In the genomic region with DNA sequence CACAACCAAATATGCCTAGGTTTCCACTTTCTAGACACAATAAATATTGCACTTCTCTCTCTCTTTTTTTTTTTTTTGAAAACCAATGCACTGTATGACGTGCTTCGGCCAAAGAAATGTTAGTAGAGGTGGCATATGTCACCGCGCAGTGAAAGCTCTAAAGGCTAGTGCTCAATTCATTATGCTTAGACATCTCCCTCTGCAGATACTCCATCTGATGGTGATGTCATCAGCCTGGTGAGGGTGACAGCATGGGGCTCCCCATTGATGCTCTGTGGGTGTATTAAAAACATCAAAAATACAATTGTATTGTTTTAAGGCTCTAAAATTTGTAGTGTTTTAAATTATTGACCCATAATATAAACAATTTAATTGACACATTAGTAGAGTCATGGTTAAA, we compare ENCODE assay signal across 28 cellular contexts.
"Had no signal": no experiment of that assay in that cellular context is flagged by ENCODE, and none has a peak within 500 bp of the region (broad histone marks: within the 10 kb centered on the region; RNA-seq: fewer than 3 reads in every experiment).

No MANE protein-coding gene starts in this region.

- H3K36me3 ChIP-seq: colonic mucosa, esophagus muscularis mucosa, esophagus squamous epithelium, gastrocnemius medialis, gastroesophageal sphincter, heart left ventricle, heart right ventricle had no signal

- H3K9me3 ChIP-seq: colonic mucosa, gastrocnemius medialis had no signal

- H3K27me3 ChIP-seq: colonic mucosa, esophagus muscularis mucosa, esophagus squamous epithelium, foreskin keratinocyte, gastrocnemius medialis, gastroesophageal sphincter had no signal

- H3K4me3 ChIP-seq: colonic mucosa, coronary artery, dorsolateral prefrontal cortex, esophagus muscularis mucosa, esophagus squamous epithelium, gastrocnemius medialis, gastroesophageal sphincter, heart left ventricle, heart right ventricle had no signal

- FAIRE-seq: colon, endometrium, endothelial cell of umbilical vein, frontal cortex had no signal

- H3K4me1 ChIP-seq: colonic mucosa, esophagus muscularis mucosa, esophagus squamous epithelium, foreskin keratinocyte, gastrocnemius medialis, gastroesophageal sphincter, heart left ventricle, heart right ventricle had no signal

- H3K27ac ChIP-seq: colonic mucosa, coronary artery, dorsolateral prefrontal cortex, epithelial cell of prostate, esophagus muscularis mucosa, esophagus squamous epithelium, foreskin keratinocyte, gastrocnemius medialis, gastroesophageal sphincter had no signal

- ATAC-seq: effector memory CD8-positive, alpha-beta T cell; esophagus mucosa; foreskin keratinocyte; gastrocnemius medialis; gastroesophageal sphincter had no signal

- DNase-seq: colonic mucosa; cortex of kidney; dermis blood vessel endothelial cell; dorsolateral prefrontal cortex; effector CD4-positive, alpha-beta T cell; effector CD8-positive, alpha-beta T cell; effector memory CD4-positive, alpha-beta T cell; effector memory CD8-positive, alpha-beta T cell; endodermal cell; erythroblast; esophagus squamous epithelium; foreskin fibroblast; foreskin keratinocyte; foreskin melanocyte; gastrocnemius medialis; glutamatergic neuron; head of caudate nucleus; heart left ventricle; heart right ventricle had no signal
